11 cellular contexts compared by ENCODE assay signal in the genomic region with DNA sequence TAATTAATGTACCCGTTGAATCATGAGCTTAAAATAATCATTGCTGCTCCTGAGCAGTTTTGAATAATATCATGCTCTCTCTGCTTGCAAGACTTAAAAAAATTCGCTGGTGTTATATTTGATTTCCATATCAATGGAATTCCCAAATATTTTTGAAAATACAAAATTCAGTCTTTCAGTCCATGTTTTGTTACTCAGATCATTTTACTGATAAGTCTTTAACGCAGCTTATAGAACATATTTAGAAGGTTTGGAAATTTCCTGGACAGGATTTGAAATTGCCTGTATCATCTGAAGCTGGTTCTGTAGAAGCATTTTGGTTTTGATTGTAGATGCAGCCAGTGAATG. TPM values are rescaled to one million over a fixed set of nuclear protein-coding genes. Genes with fewer than 3 reads are reported as not detected.
DNase-seq lines count a peak whose midpoint lies in the region; ATAC-seq and TF ChIP-seq lines count a peak whose summit lies in the region.
"Had no signal": no experiment of that assay in that cellular context is flagged by ENCODE, and none has a peak within 500 bp of the region (broad histone marks: within the 10 kb centered on the region; RNA-seq: fewer than 3 reads in every experiment).

No MANE protein-coding gene starts in this region.

- H4K20me1 ChIP-seq in BLaER1, result peaks cover 63% of the 10 kb centered on the region
- H4K20me1 ChIP-seq in IMR-90 (ENCODE audit: insufficient read depth, low read length), result peaks cover 38% of the 10 kb centered on the region

- H3K56ac ChIP-seq in IMR-90 (ENCODE audit: extremely low read depth, insufficient read depth, low read length), result no peak overlapping the region

- peak overlapping the region; percentile 91 for H3K4me2 ChIP-seq in BLaER1
- no peak overlapping the region for H3K4me2 ChIP-seq in IMR-90 (ENCODE audit: low read depth, low read length)

- H4K8ac ChIP-seq in IMR-90 (ENCODE audit: low read depth in 2 of 2, low read length in 2 of 2), result no peak overlapping the region

- no peak for TF ChIP-seq POLR2A in IMR-90 (IDR thresholded peaks at IDR 0.05; ENCODE audit: low read depth, low read length)

- H3K27me3 Mint-ChIP-seq in natural killer cell treated with Interleukin-12 subunit alpha and Interleukin-12 subunit beta and Interleukin-15 and Interleukin-18, amount 100 ng/mL, for 72 hours, result peaks cover under 1 to 13% of the 10 kb centered on the region in 2 donors

- H3K27ac ChIP-seq in BLaER1, result no peak overlapping the region
- H3K27ac ChIP-seq in IMR-90 (ENCODE audit: insufficient read depth, low read length), result no peak overlapping the region
- peak overlapping the region in 41 of 59 donors; percentile 3 to 97 (median 91) for H3K27ac ChIP-seq in dorsolateral prefrontal cortex
- H3K27ac ChIP-seq: cardiac muscle cell had no signal

- H2AFZ ChIP-seq in IMR-90 (replicated peaks; ENCODE audit: low read length, poor library complexity), result no peak overlapping the region

- ATAC-seq in IMR-90 (ENCODE audit: low read depth) (no peak), GM21381 (IDR thresholded peaks at IDR 0.05; ENCODE audit: unreplicated experiment) (no peak), HG03520 (IDR thresholded peaks at IDR 0.05; ENCODE audit: unreplicated experiment) (no peak)
- ATAC-seq in natural killer cell treated with Interleukin-12 subunit alpha and Interleukin-12 subunit beta and Interleukin-15 and Interleukin-18, amount 100 ng/mL, for 72 hours, result no peak

- H3K9me3 ChIP-seq in BLaER1 (no peaks in the 10 kb centered on the region), IMR-90 (ENCODE audit: control insufficient read depth, insufficient read depth, low read length) (no peaks in the 10 kb centered on the region)

- H2BK5ac ChIP-seq in IMR-90 (ENCODE audit: low read depth, low read length, poor library complexity, severe bottlenecking), result no peak overlapping the region

- no peak overlapping the region for H3K14ac ChIP-seq in IMR-90 (replicated peaks; ENCODE audit: low read depth, low read length)

- intact Hi-C loops in IMR-90 (cut with micrococcal nuclease), result loop anchor here (5.0 to 10.0 kb wide), 3 partner anchors 43 to 317 kb away; partner anchors contain the start of gene BTBD10
- intact Hi-C loops in dorsolateral prefrontal cortex (cut with DNase I), result loop anchor here (5.0 to 10.0 kb wide), 2 partner anchors 183 to 385 kb away; partner anchors contain the start of genes BTBD10 (in 1 of the 2) and FAR1 (in 1 of the 2)

- no peak for TF ChIP-seq CTCF in IMR-90 (conservative IDR thresholded peaks at IDR 0.05; ENCODE audit: low read depth, low read length)
- TF ChIP-seq CTCF in dorsolateral prefrontal cortex (IDR thresholded peaks at IDR 0.05 in 54 of 56, conservative IDR thresholded peaks at IDR 0.05 in 2 of 56; ENCODE audit: low read depth in 1 of 56, partially characterized antibody in 56 of 56), result no peak

- no TSS peak for BruUV-seq in IMR-90 (replicated peaks; lab: Mats Ljungman, UMichigan)

- H3K4ac ChIP-seq in IMR-90 (ENCODE audit: low read depth, low read length), result no peak overlapping the region

- TF ChIP-seq RAD21 in IMR-90 (IDR thresholded peaks at IDR 0.05; ENCODE audit: low read length), result no peak

- no peak overlapping the region for H2BK15ac ChIP-seq in IMR-90 (ENCODE audit: low read depth, low read length)

- H3K4me1 ChIP-seq in BLaER1 (peaks cover 46% of the 10 kb centered on the region), IMR-90 (ENCODE audit: control insufficient read depth, insufficient read depth, low read length) (peaks cover 4% of the 10 kb centered on the region; the same call in 1 of the 2 replicates)

- no peak overlapping the region for H2AK5ac ChIP-seq in IMR-90 (ENCODE audit: low read depth, low read length)

- H3K27me3 ChIP-seq in BLaER1 (peaks cover 42% of the 10 kb centered on the region), IMR-90 (ENCODE audit: control insufficient read depth, insufficient read depth, low read length) (peaks cover 2% of the 10 kb centered on the region; the same call in 1 of the 2 replicates), dorsolateral prefrontal cortex (no peaks in the 10 kb centered on the region)

- POLR2A ChIA-PET in IMR-90 (lab: Charles Lee; ENCODE audit: unreplicated experiment), result no interaction called here

- no peak overlapping the region for H4K5ac ChIP-seq in IMR-90 (ENCODE audit: low read depth, low read length)

- H3K36me3 Mint-ChIP-seq in natural killer cell treated with Interleukin-12 subunit alpha and Interleukin-12 subunit beta and Interleukin-15 and Interleukin-18, amount 100 ng/mL, for 72 hours, result peaks cover 5% of the 10 kb centered on the region

- CTCF ChIA-PET in IMR-90 (lab: Yijun Ruan, JAX), result interaction anchor here (0.8 to 1.5 kb wide), 4 partner anchors 55 to 316 kb away, joined by 3 to 6 read pairs (median 3); no protein-coding TSS in a partner anchor

- H3K23ac ChIP-seq in IMR-90 (ENCODE audit: low read depth, low read length), result 0 out of 2 replicates have a peak overlapping the region, but pooled peaks have one; percentile 6

- dilution Hi-C loops in IMR-90 (cut with HindIII; ENCODE audit: low sequenced_read_pairs, unreplicated experiment), result no loop called here

- H3K9me1 ChIP-seq in IMR-90 (ENCODE audit: insufficient read depth, low read length), result peaks cover 21% of the 10 kb centered on the region; the same call in 1 of the 2 replicates

- H3K18ac ChIP-seq in IMR-90 (ENCODE audit: low read depth, low read length), result no peak overlapping the region

- no peaks in the 10 kb centered on the region; the same call in 1 of the 2 replicates for H3K36me3 ChIP-seq in BLaER1
- no peaks in the 10 kb centered on the region for H3K36me3 ChIP-seq in IMR-90 (ENCODE audit: control insufficient read depth, insufficient read depth, low read length)
- H3K36me3 ChIP-seq: cardiac muscle cell had no signal

- no peak overlapping the region for H2AK9ac ChIP-seq in IMR-90 (replicated peaks; ENCODE audit: low read depth, low read length, poor library complexity)

- H3K9ac ChIP-seq in BLaER1 (no peak overlapping the region), IMR-90 (ENCODE audit: low read depth, low read length) (no peak overlapping the region)
- H3K9ac ChIP-seq: parathyroid adenoma had no signal

- H3K4me3 ChIP-seq in BLaER1 (0 out of 2 replicates have a peak overlapping the region, but pooled peaks have one; percentile 95), IMR-90 (ENCODE audit: insufficient read depth, low read depth, low read length) (no peak overlapping the region), dorsolateral prefrontal cortex (peak overlapping the region; percentile 63 to 100 (median 94))

- H2BK20ac ChIP-seq in IMR-90 (ENCODE audit: low read depth, low read length), result no peak overlapping the region

- H3K9me3 Mint-ChIP-seq in natural killer cell treated with Interleukin-12 subunit alpha and Interleukin-12 subunit beta and Interleukin-15 and Interleukin-18, amount 100 ng/mL, for 72 hours, result no peaks in the 10 kb centered on the region

- WGBS in IMR-90 (ENCODE audit: extremely low coverage in 2 of 2, insufficient read length in 1 of 2), 2 experiments, result no CpG with 5 or more reads among the region's 3 CpGs

- H3K4me1 Mint-ChIP-seq in natural killer cell treated with Interleukin-12 subunit alpha and Interleukin-12 subunit beta and Interleukin-15 and Interleukin-18, amount 100 ng/mL, for 72 hours (ENCODE audit: low read depth in 2 of 2), result peaks cover 64 to 73% of the 10 kb centered on the region in 2 donors

- H4K91ac ChIP-seq in IMR-90 (ENCODE audit: insufficient read depth, low read depth, low read length), result no peak overlapping the region

- in situ Hi-C loops in IMR-90 (cut with MboI; ENCODE audit: low sequenced_read_pairs), result no loop called here

- DNase-seq in IMR-90 (no peak), dorsolateral prefrontal cortex (no peak), HCEC 1CT (no peak), NK-92 (lab: John Stamatoyannopoulos, UW; ENCODE audit: unreplicated experiment) (no peak)
- no peak for DNase-seq in natural killer cell treated with Interleukin-12 subunit alpha and Interleukin-12 subunit beta and Interleukin-15 and Interleukin-18, amount 100 ng/mL, for 72 hours (ENCODE audit: low spot score)
- DNase-seq: NCI-H1417 treated with DMSO at 0.1 percent for 48 hours had no signal

- peaks cover 12 to 54% of the 10 kb centered on the region in 2 experiments for H3K79me1 ChIP-seq in IMR-90 (ENCODE audit: low read depth in 1 of 2, low read length in 2 of 2)

- H2BK120ac ChIP-seq in IMR-90 (ENCODE audit: low read depth, low read length), result no peak overlapping the region

- H3K4me3 Mint-ChIP-seq in natural killer cell treated with Interleukin-12 subunit alpha and Interleukin-12 subunit beta and Interleukin-15 and Interleukin-18, amount 100 ng/mL, for 72 hours, result peak overlapping the region; percentile 96

- peak overlapping the region; percentile 79 to 81 for H3K27ac Mint-ChIP-seq in natural killer cell treated with Interleukin-12 subunit alpha and Interleukin-12 subunit beta and Interleukin-15 and Interleukin-18, amount 100 ng/mL, for 72 hours

TF ChIP-seq in IMR-90, 13 proteins besides CTCF, POLR2A, EP300 and RAD21 (continues in another document):
- TF ChIP-seq FOS (IDR thresholded peaks at IDR 0.05; ENCODE audit: low read depth, low read length) (no peak), RFX5 (IDR thresholded peaks at IDR 0.05; ENCODE audit: low read depth, low read length) (no peak), CEBPB (IDR thresholded peaks at IDR 0.05; ENCODE audit: low read depth, low read length) (no peak), BHLHE40 (IDR thresholded peaks at IDR 0.05; ENCODE audit: low read depth, low read length) (no peak), MXI1 (IDR thresholded peaks at IDR 0.05; ENCODE audit: borderline replicate concordance, low read depth, low read length) (no peak), RCOR1 (IDR thresholded peaks at IDR 0.05; ENCODE audit: insufficient replicate concordance, low read length) (no peak), CHD1 (IDR thresholded peaks at IDR 0.05; ENCODE audit: low read depth, low read length) (no peak), MAFK (IDR thresholded peaks at IDR 0.05; ENCODE audit: low read depth, low read length) (no peak), NFE2L2 (IDR thresholded peaks at IDR 0.05; ENCODE audit: low read depth, low read length) (no peak)
- TF ChIP-seq, protein P1, sequence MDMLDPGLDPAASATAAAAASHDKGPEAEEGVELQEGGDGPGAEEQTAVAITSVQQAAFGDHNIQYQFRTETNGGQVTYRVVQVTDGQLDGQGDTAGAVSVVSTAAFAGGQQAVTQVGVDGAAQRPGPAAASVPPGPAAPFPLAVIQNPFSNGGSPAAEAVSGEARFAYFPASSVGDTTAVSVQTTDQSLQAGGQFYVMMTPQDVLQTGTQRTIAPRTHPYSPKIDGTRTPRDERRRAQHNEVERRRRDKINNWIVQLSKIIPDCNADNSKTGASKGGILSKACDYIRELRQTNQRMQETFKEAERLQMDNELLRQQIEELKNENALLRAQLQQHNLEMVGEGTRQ (IDR thresholded peaks at IDR 0.05; ENCODE audit: low read depth, low read length), result no peak

RNA-seq across cellular contexts. Expression of gene BMAL1, which starts 1.9 kb away (rescaled TPM):
- total RNA-seq in IMR-90 (2012; rRNA removed), result 9.9 and 13.1 TPM in 2 replicates
- 7.5 and 8.8 TPM in 2 replicates for polyA plus RNA-seq in IMR-90 (2012; rRNA removed)
- polyA plus RNA-seq in IMR-90 (2012; cell fraction: cytosol; rRNA removed), result 3.2 and 7.1 TPM in 2 replicates
- polyA plus RNA-seq in IMR-90 (2012; cell fraction: nucleus; rRNA removed; ENCODE audit: low replicate concordance), result 7.6 and 22.8 TPM in 2 replicates
- 100 to 1,000 TPM in 9 of 120 experiments, 10 to 100 TPM in 111; 32.1 to 122 (median 72.5) TPM for total RNA-seq in dorsolateral prefrontal cortex
- 10 to 100 TPM; 61.4 to 82.1 TPM for total RNA-seq in natural killer cell treated with Interleukin-12 subunit alpha and Interleukin-12 subunit beta and Interleukin-15 and Interleukin-18, amount 100 ng/mL, for 72 hours

Comparison
In these comparisons a context has a peak if more than half of its experiments do, and no peak if none do; other contexts are left out.
1. H3K27ac ChIP-seq: peak in dorsolateral prefrontal cortex (41 of 59); none in BLaER1 (single experiment) and IMR-90 (single experiment).